In the genomic region with DNA sequence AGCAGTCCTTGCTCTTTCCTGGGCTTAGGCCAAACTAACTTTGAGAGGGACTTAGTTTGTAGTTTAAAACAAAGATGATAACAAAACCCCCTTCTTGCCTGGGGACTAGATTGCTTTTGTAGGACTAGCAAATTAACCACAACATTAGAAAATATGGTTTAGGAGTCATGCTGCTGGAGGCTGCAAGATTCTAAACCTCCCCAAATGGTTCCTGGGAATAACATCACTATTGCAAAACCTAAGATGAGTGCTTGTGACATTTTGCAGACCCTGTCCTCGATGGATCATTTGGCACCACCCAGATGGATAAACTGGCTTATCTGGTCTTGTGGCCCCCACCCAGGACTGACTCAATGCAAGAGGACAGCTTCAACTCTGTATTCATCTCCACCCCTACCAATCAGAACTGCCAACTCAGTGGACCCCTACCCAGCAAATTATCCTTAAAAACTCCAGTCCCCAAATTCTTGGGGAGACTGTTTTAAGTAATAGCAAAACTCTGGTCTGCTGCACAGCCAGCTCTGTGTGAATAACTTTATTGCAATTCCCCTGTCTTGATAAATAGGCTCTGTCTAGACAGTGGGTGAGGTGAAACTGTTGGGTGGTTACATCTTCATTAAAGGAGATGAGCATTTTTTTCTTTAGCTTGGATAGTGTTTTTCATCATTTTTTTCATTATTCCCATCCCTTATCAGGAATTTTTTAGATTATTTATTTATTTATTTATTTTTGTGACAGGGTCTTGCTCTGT, we compare ENCODE assay signal across 24 cellular contexts.
"Had no signal": no experiment of that assay in that cellular context is flagged by ENCODE, and none has a peak within 500 bp of the region (broad histone marks: within the 10 kb centered on the region; RNA-seq: fewer than 3 reads in every experiment).

No MANE protein-coding gene starts in this region.

- ATAC-seq: esophagus mucosa; gastrocnemius medialis; left lobe of liver; mucosa of descending colon; sciatic nerve; stimulated activated memory B cell treated with anti-CD40 and anti-IgM and Interleukin-4, amounts not matched to agents 10 μg/mL and 1 μg/mL and 100 μg/mL, for 72 hours; WTC11 had no signal

- H3K9me3 Mint-ChIP-seq: activated T-cell treated with anti-CD3 and anti-CD28 coated beads, Interleukin-2, amount 50 U/mL, for 24 hours; activated T-helper 2 cell treated with anti-CD3 and anti-CD28 coated beads, Interferon-gamma antibody, Interleukin-2, Interleukin-4, amounts not matched to agents 10 μg/mL and 5 μg/mL and 100 μg/mL, durations not matched to agents 14 hours and 24 hours and 36 hours; memory B cell; nephron progenitor cell; stimulated activated memory B cell treated with anti-CD40 and anti-IgM and Interleukin-4, amounts not matched to agents 10 μg/mL and 1 μg/mL and 100 μg/mL, for 72 hours; T-helper 1 cell treated with Interleukin-12 subunit alpha and Interleukin-12 subunit beta and Interleukin-4 antibody, amounts not matched to agents 30 μg/mL and 1 μg/mL, for 36 hours; type B pancreatic cell; WTC11 had no signal

- DNase-seq: activated CD8-positive, alpha-beta memory T cell treated with anti-CD3 and anti-CD28 coated beads, Interleukin-2, amount 50 U/mL, for 4 hours; activated naive CD4-positive, alpha-beta T cell treated with Interleukin-2 at 50 U/mL for 16 hours; activated T-cell treated with anti-CD3 and anti-CD28 coated beads, Interleukin-2, amount 50 U/mL, for 24 hours; dermis blood vessel endothelial cell; effector CD8-positive, alpha-beta T cell; gastrocnemius medialis; kidney; mucosa of descending colon; nephron progenitor cell; posterior cingulate gyrus; small intestine; stimulated activated CD4-positive, alpha-beta T cell treated with anti-CD3 and anti-CD28 coated beads, Interleukin-15, amount 100 ng/mL, for 24 hours; stomach; T1000; testis had no signal

- H3K36me3 Mint-ChIP-seq: memory B cell; stimulated activated memory B cell treated with anti-CD40 and anti-IgM and Interleukin-4, amounts not matched to agents 10 μg/mL and 1 μg/mL and 100 μg/mL, for 72 hours; type B pancreatic cell; WTC11 had no signal

- H3K4me3 Mint-ChIP-seq: activated T-cell treated with anti-CD3 and anti-CD28 coated beads, Interleukin-2, amount 50 U/mL, for 24 hours; memory B cell; nephron progenitor cell; stimulated activated memory B cell treated with anti-CD40 and anti-IgM and Interleukin-4, amounts not matched to agents 10 μg/mL and 1 μg/mL and 100 μg/mL, for 72 hours; T-helper 1 cell treated with Interleukin-12 subunit alpha and Interleukin-12 subunit beta and Interleukin-4 antibody, amounts not matched to agents 30 μg/mL and 1 μg/mL, for 36 hours; type B pancreatic cell; WTC11 had no signal

- H3K27ac Mint-ChIP-seq: activated T-cell treated with anti-CD3 and anti-CD28 coated beads, Interleukin-2, amount 50 U/mL, for 24 hours; activated T-helper 2 cell treated with anti-CD3 and anti-CD28 coated beads, Interferon-gamma antibody, Interleukin-2, Interleukin-4, amounts not matched to agents 10 μg/mL and 5 μg/mL and 100 μg/mL, durations not matched to agents 14 hours and 24 hours and 36 hours; memory B cell; nephron progenitor cell; stimulated activated memory B cell treated with anti-CD40 and anti-IgM and Interleukin-4, amounts not matched to agents 10 μg/mL and 1 μg/mL and 100 μg/mL, for 72 hours; T-helper 1 cell treated with Interleukin-12 subunit alpha and Interleukin-12 subunit beta and Interleukin-4 antibody, amounts not matched to agents 30 μg/mL and 1 μg/mL, for 36 hours; type B pancreatic cell had no signal

- H3K27me3 Mint-ChIP-seq: memory B cell had no signal

- H3K4me1 Mint-ChIP-seq: memory B cell; stimulated activated memory B cell treated with anti-CD40 and anti-IgM and Interleukin-4, amounts not matched to agents 10 μg/mL and 1 μg/mL and 100 μg/mL, for 72 hours had no signal
